ENCODE assay signal across 35 cellular contexts in genomic region chr17:69646729-69647128, GRCh38.
"Had no signal": no experiment of that assay in that cellular context is flagged by ENCODE, and none has a peak within 500 bp of the region (broad histone marks: within the 10 kb centered on the region; RNA-seq: fewer than 3 reads in every experiment).

No MANE protein-coding gene starts in this region.

- H3K9me3 ChIP-seq: MG63 had no signal

- H3K4me3 ChIP-seq: MG63 had no signal

- H3K36me3 ChIP-seq: MG63 had no signal

- DNase-seq: Karpas-422, Kasumi-1, MG63, MM.1S, MV-4-11, NCI-H1048, NCI-H1092, NCI-H1092 treated with DMSO at 0.1 percent for 48 hours, NCI-H1105, NCI-H1105 treated with DMSO at 0.1 percent for 48 hours, NCI-H1417, NCI-H1417 treated with DMSO at 0.1 percent for 48 hours, NCI-H1436, NCI-H1436 treated with DMSO at 0.1 percent for 48 hours, NCI-H146, NCI-H1694, NCI-H1694 treated with DMSO at 0.1 percent for 48 hours, NCI-H187, NCI-H187 treated with DMSO at 0.1 percent for 48 hours, NCI-H1930, NCI-H2029, NCI-H2029 treated with DMSO at 0.1 percent for 48 hours, NCI-H2081, NCI-H2081 treated with DMSO at 0.1 percent for 48 hours, NCI-H2107, NCI-H2171, NCI-H2171 treated with DMSO at 0.1 percent for 48 hours, NCI-H2227 treated with DMSO at 0.1 percent for 48 hours, NCI-H226, NCI-H345, NCI-H446, NCI-H446 treated with DMSO at 0.1 percent for 48 hours, NCI-H510A, NCI-H510A treated with DMSO at 0.1 percent for 48 hours, NCI-H524 had no signal

- H3K27me3 ChIP-seq: MG63 had no signal
